1 cellular context compared by ENCODE assay signal in the genomic region with DNA sequence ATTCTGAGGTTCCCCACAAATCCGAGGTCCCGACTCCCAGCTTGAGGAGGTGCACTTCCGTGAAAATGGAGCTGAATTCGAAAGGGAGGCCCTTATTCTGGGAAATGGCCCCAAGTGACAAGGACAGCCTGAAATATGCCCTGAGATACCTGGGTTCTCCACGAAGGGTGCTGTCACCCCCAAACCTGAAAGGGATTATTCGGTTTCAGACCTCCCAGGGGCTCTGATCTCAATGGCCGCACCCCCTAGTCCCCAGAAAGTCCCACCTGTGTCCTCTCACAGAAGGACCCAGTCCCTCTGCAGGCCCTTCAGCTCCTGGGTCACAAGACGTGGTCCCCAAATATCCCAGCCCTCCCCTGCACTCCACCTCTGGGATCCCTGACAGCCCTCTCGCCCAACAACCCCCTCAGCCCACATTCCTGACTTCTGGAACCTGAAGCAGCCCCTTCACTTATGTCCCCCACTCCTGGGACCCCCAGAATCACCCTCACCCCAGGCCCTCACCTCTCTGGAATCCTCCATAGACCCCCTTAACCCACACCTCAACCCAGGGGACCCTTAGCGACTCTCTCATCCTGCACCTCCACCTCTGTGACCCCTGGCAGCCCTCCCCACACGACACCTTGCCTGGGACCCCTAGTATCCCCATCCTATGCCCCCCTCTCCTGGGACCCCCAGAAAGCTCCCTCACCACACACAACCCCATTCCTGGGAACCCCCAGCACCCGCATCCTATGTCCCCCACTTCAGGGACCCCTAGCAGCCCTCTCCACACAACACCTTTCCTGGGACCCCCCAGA.
TF ChIP-seq lines count a peak whose summit lies in the region.

No MANE protein-coding gene starts in this region.

TF ChIP-seq in neural cell, 6 proteins besides CTCF, POLR2A, EP300 and RAD21 (continued from another document):
- TF ChIP-seq MXI1 (conservative IDR thresholded peaks at IDR 0.05; ENCODE audit: poor library complexity, severe bottlenecking) (no peak), EZH2 (IDR thresholded peaks at IDR 0.05; ENCODE audit: borderline replicate concordance, insufficient read depth, low read length, poor library complexity, severe bottlenecking) (no peak), POLR2AphosphoS5 (IDR thresholded peaks at IDR 0.05) (no peak)
